In genomic region chr5:77208507-77209163, GRCh38 we compare ENCODE assay signal across 22 cellular contexts. TPM values are rescaled to one million over a fixed set of nuclear protein-coding genes. Genes with fewer than 3 reads are reported as not detected.
DNase-seq lines count a peak whose midpoint lies in the region; ATAC-seq and TF ChIP-seq lines count a peak whose summit lies in the region.
"Had no signal": no experiment of that assay in that cellular context is flagged by ENCODE, and none has a peak within 500 bp of the region (broad histone marks: within the 10 kb centered on the region; RNA-seq: fewer than 3 reads in every experiment).

No MANE protein-coding gene starts in this region.

- no peaks in the 10 kb centered on the region for H3K4me1 ChIP-seq in breast epithelium
- H3K4me1 ChIP-seq in upper lobe of right lung = peaks cover 8% of the 10 kb centered on the region

- H3K4me1 Mint-ChIP-seq in MCF 10A (ENCODE audit: insufficient read depth, unreplicated experiment) (no peaks in the 10 kb centered on the region), mesothelial cell of epicardium (peaks cover 14% of the 10 kb centered on the region)

- DNase-seq in MCF 10A (ENCODE audit: unreplicated experiment) (peak; percentile 14), breast epithelium (ENCODE audit: low spot score in 2 of 2) (no peak), NCI-H69 (lab: John Stamatoyannopoulos, UW) (peak; percentile 65), mesothelial cell of epicardium (ENCODE audit: low spot score in 2 of 2, unreplicated experiment in 2 of 2) (no peak), upper lobe of right lung (peak; percentile 67), HCEC 1CT (no peak), KG1 (lab: John Stamatoyannopoulos, UW) (no peak), inferior parietal cortex (ENCODE audit: extremely low spot score) (no peak)
- DNase-seq: activated CD4-positive, CD25-positive, alpha-beta regulatory T cell treated with anti-CD3 and anti-CD28 coated beads, Interleukin-2, amount 50 U/mL, for 72 hours; activated gamma-delta T cell treated with Interleukin-2 at 50 U/mL for 16 hours; GOT3; NCI-H1930; NCI-H526 treated with DMSO at 0.1 percent for 48 hours; OCI-M1; stimulated activated CD4-positive, alpha-beta T cell treated with anti-CD3 and anti-CD28 coated beads, Interleukin-12 subunit alpha, Interleukin-12 subunit beta, amount 100 ng/mL, for 4 hours; trophoblast cell had no signal

- no peak for TF ChIP-seq POLR2A in breast epithelium (IDR thresholded peaks at IDR 0.05)

- H3K27ac ChIP-seq in breast epithelium (no peak overlapping the region), upper lobe of right lung (no peak overlapping the region)
- H3K27ac ChIP-seq: HL-60, SJSA1 had no signal

- no peak overlapping the region for H3K27ac Mint-ChIP-seq in MCF 10A (ENCODE audit: low read depth, unreplicated experiment)
- H3K27ac Mint-ChIP-seq in mesothelial cell of epicardium = no peak overlapping the region
- H3K27ac Mint-ChIP-seq: memory B cell; stimulated activated effector memory CD8-positive, alpha-beta T cell treated with anti-CD3 and anti-CD28 coated beads, Interleukin-12 subunit alpha, Interleukin-12 subunit beta, amount 100 ng/mL, for 72 hours; T-helper 2 cell treated with Interferon-gamma antibody and Interleukin-4, amounts not matched to agents 5 μg/mL and 100 μg/mL, for 36 hours had no signal

- H3K27me3 ChIP-seq in breast epithelium (no peaks in the 10 kb centered on the region), upper lobe of right lung (peaks cover 25% of the 10 kb centered on the region)
- H3K27me3 ChIP-seq: ascending aorta had no signal

- H3K9me3 Mint-ChIP-seq in MCF 10A (ENCODE audit: unreplicated experiment) (no peaks in the 10 kb centered on the region), mesothelial cell of epicardium (no peaks in the 10 kb centered on the region)
- H3K9me3 Mint-ChIP-seq: memory B cell; stimulated activated effector memory CD8-positive, alpha-beta T cell treated with anti-CD3 and anti-CD28 coated beads, Interleukin-12 subunit alpha, Interleukin-12 subunit beta, amount 100 ng/mL, for 72 hours; T-helper 2 cell treated with Interferon-gamma antibody and Interleukin-4, amounts not matched to agents 5 μg/mL and 100 μg/mL, for 36 hours had no signal

- H3K9me3 ChIP-seq in breast epithelium (no peaks in the 10 kb centered on the region), upper lobe of right lung (no peaks in the 10 kb centered on the region)
- H3K9me3 ChIP-seq: ascending aorta, SJSA1 had no signal

- CTCF ChIA-PET in MCF 10A (lab: Yijun Ruan, JAX) = interaction anchor here (0.9 to 1.3 kb wide), 2 partner anchors 10 to 64 kb away, joined by 3 to 4 read pairs; no protein-coding TSS in a partner anchor

- H3K4me3 ChIP-seq in breast epithelium = no peak overlapping the region
- no peak overlapping the region for H3K4me3 ChIP-seq in upper lobe of right lung
- H3K4me3 ChIP-seq: SJSA1 had no signal

- H3K36me3 ChIP-seq in breast epithelium (no peaks in the 10 kb centered on the region), upper lobe of right lung (no peaks in the 10 kb centered on the region)
- H3K36me3 ChIP-seq: ascending aorta, SJSA1 had no signal

- ATAC-seq in upper lobe of right lung = peak; percentile 44
- ATAC-seq: stimulated activated effector memory CD8-positive, alpha-beta T cell treated with anti-CD3 and anti-CD28 coated beads, Interleukin-12 subunit alpha, Interleukin-12 subunit beta, amount 100 ng/mL, for 72 hours had no signal

- H3K4me3 Mint-ChIP-seq in MCF 10A (ENCODE audit: unreplicated experiment) (no peak overlapping the region), mesothelial cell of epicardium (peak overlapping the region; percentile 75)

- POLR2A ChIA-PET in MCF 10A (lab: Yijun Ruan, JAX) = interaction anchor here (1.1 kb wide), 1 partner anchor 111 kb away, joined by 3 read pairs; no protein-coding TSS in a partner anchor

- TF ChIP-seq CTCF in MCF 10A (IDR thresholded peaks at IDR 0.05; ENCODE audit: unreplicated experiment) (no peak), breast epithelium (IDR thresholded peaks at IDR 0.05) (no peak), mesothelial cell of epicardium (IDR thresholded peaks at IDR 0.05; ENCODE audit: unreplicated experiment) (no peak), upper lobe of right lung (IDR thresholded peaks at IDR 0.05) (no peak)

- peaks cover 34% of the 10 kb centered on the region for H3K27me3 Mint-ChIP-seq in MCF 10A (ENCODE audit: insufficient read depth, unreplicated experiment)
- H3K27me3 Mint-ChIP-seq in mesothelial cell of epicardium (ENCODE audit: low read depth) = peaks cover 69% of the 10 kb centered on the region

- no TSS peak for BruUV-seq in MCF 10A (replicated peaks; lab: Mats Ljungman, UMichigan)

- intact Hi-C loops in MCF 10A (cut with micrococcal nuclease) = no loop called here
- intact Hi-C loops in breast epithelium (cut with DNase I; ENCODE audit: low total_unique reads) = no loop called here
- intact Hi-C loops in upper lobe of right lung (cut with DNase I) = no loop called here

- no peaks in the 10 kb centered on the region for H3K36me3 Mint-ChIP-seq in MCF 10A (ENCODE audit: insufficient read depth, unreplicated experiment)
- H3K36me3 Mint-ChIP-seq in mesothelial cell of epicardium = no peaks in the 10 kb centered on the region
- H3K36me3 Mint-ChIP-seq: memory B cell; stimulated activated effector memory CD8-positive, alpha-beta T cell treated with anti-CD3 and anti-CD28 coated beads, Interleukin-12 subunit alpha, Interleukin-12 subunit beta, amount 100 ng/mL, for 72 hours had no signal

RNA-seq across cellular contexts. Expression of gene PDE8B, which starts 1.8 kb away (rescaled TPM):
- 0.05 TPM in 1 of 2 replicates, not detected in the other for total RNA-seq in MCF 10A (2022)
- total RNA-seq in breast epithelium = 10 to 100 TPM in 1 of 3 donors, 1 to 10 TPM in 2; 4.9 to 57.1 (median 8.6) TPM
- total RNA-seq in mesothelial cell of epicardium = 2.9 to 4.8 TPM (median 4.3 TPM) in 3 replicates
- total RNA-seq in upper lobe of right lung = 4.9 TPM
- total RNA-seq: SJSA1 had no signal

Comparison
In these comparisons a context has a peak if more than half of its experiments do, and no peak if none do; other contexts are left out.
1. DNase-seq: peak in MCF 10A (single experiment), NCI-H69 (single experiment) and upper lobe of right lung (single experiment); none in breast epithelium (0 of 2), mesothelial cell of epicardium (0 of 2), HCEC 1CT (single experiment), KG1 (single experiment) and inferior parietal cortex (single experiment).